Comparison of ENCODE assay signal across 8 cellular contexts in the genomic region with DNA sequence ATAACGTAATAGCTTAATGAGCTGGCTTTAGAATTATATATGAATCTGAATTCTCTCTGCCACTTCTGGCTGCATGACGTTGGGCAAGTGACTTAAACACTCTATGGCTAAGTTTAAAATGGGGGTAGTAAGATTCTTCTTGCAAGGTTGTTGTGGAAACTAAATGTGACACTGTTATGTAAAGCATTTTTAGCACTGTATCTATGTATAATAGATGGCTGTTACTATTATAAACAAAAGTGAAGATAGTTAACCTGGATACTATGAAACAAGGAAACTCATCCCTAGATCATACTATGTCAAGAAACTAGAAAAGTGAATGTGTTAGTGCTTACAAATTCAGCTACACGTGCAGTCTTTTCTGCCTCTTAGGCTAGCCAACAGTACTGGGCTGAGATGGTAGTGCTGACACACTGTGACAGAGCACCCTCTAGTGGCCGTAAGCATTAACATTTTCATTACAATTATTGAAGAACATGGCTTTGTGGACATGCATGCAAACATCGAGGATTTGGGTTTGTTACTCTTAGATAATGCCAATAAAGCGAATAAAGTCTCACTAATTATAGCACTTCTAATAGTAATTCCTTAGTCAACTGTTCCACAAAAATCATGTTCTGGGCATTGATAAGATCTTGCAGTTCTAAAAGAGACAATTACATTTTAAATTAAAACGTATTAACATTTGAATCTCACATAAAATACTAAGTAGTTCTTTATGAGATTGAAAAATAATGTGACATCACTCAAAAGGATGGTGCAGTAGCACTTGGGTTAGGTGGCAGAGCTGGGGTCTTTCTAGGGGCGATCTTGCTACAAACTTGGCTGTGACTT. TPM values are rescaled to one million over a fixed set of nuclear protein-coding genes. Genes with fewer than 3 reads are reported as not detected.
DNase-seq lines count a peak whose midpoint lies in the region; ATAC-seq and TF ChIP-seq lines count a peak whose summit lies in the region.

No MANE protein-coding gene starts in this region.

- no peaks in the 10 kb centered on the region for H4K20me1 ChIP-seq in OCI-LY3 (ENCODE audit: insufficient read depth, low read length)

- no peak overlapping the region for H3K4me2 ChIP-seq in OCI-LY3 (ENCODE audit: low read length)

- TF ChIP-seq CTCF in OCI-LY3 (IDR thresholded peaks at IDR 0.05; ENCODE audit: low read depth, low read length) (peak; percentile 73), fibroblast of pulmonary artery (IDR thresholded peaks at IDR 0.05; ENCODE audit: low read length, missing control alignments) (peak; percentile 77), neutrophil (IDR thresholded peaks at IDR 0.05) (peak; percentile 76), transverse colon (IDR thresholded peaks at IDR 0.05) (peak; percentile 74 to 85 (median 75))

- no peaks in the 10 kb centered on the region for H3K79me2 ChIP-seq in OCI-LY3 (ENCODE audit: low read length)

- WGBS in transverse colon (ENCODE audit: low coverage in 1 of 2), 2 donors: 37 to 41% methylated on average over 8 of the region's 8 CpGs

- peaks cover 2 to 3% of the 10 kb centered on the region in 2 donors for H3K36me3 Mint-ChIP-seq in activated T-cell treated with anti-CD3 and anti-CD28 coated beads, Interleukin-2, amount 50 U/mL, for 72 hours (ENCODE audit: insufficient read depth in 2 of 2)

- no peak overlapping the region for H3K27ac ChIP-seq in OCI-LY3 (ENCODE audit: low read length)
- H3K27ac ChIP-seq in neutrophil: no peak overlapping the region
- no peak overlapping the region for H3K27ac ChIP-seq in transverse colon

- no peak overlapping the region for H3K4me3 Mint-ChIP-seq in activated T-cell treated with anti-CD3 and anti-CD28 coated beads, Interleukin-2, amount 50 U/mL, for 72 hours

- peaks cover 25% of the 10 kb centered on the region for H3K4me1 Mint-ChIP-seq in activated T-cell treated with anti-CD3 and anti-CD28 coated beads, Interleukin-2, amount 50 U/mL, for 72 hours (ENCODE audit: low read depth)

- H3K9me3 ChIP-seq in OCI-LY3 (ENCODE audit: insufficient read depth, low read length) (no peaks in the 10 kb centered on the region), neutrophil (no peaks in the 10 kb centered on the region), transverse colon (no peaks in the 10 kb centered on the region)

- peak; percentile 77 for DNase-seq in EL
- DNase-seq in activated T-cell treated with anti-CD3 and anti-CD28 coated beads, Interleukin-2, amount 50 U/mL, for 72 hours: peak; percentile 56 to 62
- DNase-seq in fibroblast of pulmonary artery (ENCODE audit: low read depth): peak; percentile 91
- DNase-seq in transverse colon: peak; percentile 48

- in situ Hi-C loops in transverse colon (cut with MboI; ENCODE audit: low pct_ligation_motif_present in 1 of 4, low pct_unique_long_range_greater_than_20kb in 1 of 4, low sequenced_read_pairs in 3 of 4): loop anchor here in 3 of 4 donors (10.0 kb wide), 1 partner anchor 138 kb away; no protein-coding TSS in a partner anchor

- H3K4me1 ChIP-seq in OCI-LY3 (ENCODE audit: low read length) (no peaks in the 10 kb centered on the region), neutrophil (ENCODE audit: control insufficient read depth in 1 of 2, insufficient read depth in 1 of 2, low read depth in 1 of 2, low read length in 1 of 2) (peaks cover 10 to 17% of the 10 kb centered on the region in 2 experiments), transverse colon (peaks cover 0 to 4% (median 0%) of the 10 kb centered on the region in 4 donors)

- H3K27me3 Mint-ChIP-seq in activated T-cell treated with anti-CD3 and anti-CD28 coated beads, Interleukin-2, amount 50 U/mL, for 72 hours (ENCODE audit: low read depth): no peaks in the 10 kb centered on the region

- H3K9me3 Mint-ChIP-seq in activated T-cell treated with anti-CD3 and anti-CD28 coated beads, Interleukin-2, amount 50 U/mL, for 72 hours: no peaks in the 10 kb centered on the region

- H3K9ac ChIP-seq in OCI-LY3 (ENCODE audit: low read length): no peak overlapping the region

- ATAC-seq in GM21619 (IDR thresholded peaks at IDR 0.05; ENCODE audit: unreplicated experiment): peak; percentile 92
- ATAC-seq in activated T-cell treated with anti-CD3 and anti-CD28 coated beads, Interleukin-2, amount 50 U/mL, for 72 hours (replicated peaks in 1 of 2): peak; percentile 82 to 91

- H3K4me3 ChIP-seq in OCI-LY3 (ENCODE audit: low read length): no peak overlapping the region
- H3K4me3 ChIP-seq in fibroblast of pulmonary artery (replicated peaks; ENCODE audit: low read depth, low read length): no peak overlapping the region
- H3K4me3 ChIP-seq in neutrophil (ENCODE audit: low read depth in 1 of 2, low read length in 1 of 2): no peak overlapping the region
- no peak overlapping the region for H3K4me3 ChIP-seq in transverse colon

- TF ChIP-seq POLR2A in transverse colon (IDR thresholded peaks at IDR 0.05): no peak

- no peak for TF ChIP-seq EP300 in Ishikawa (IDR thresholded peaks at IDR 0.05; ENCODE audit: borderline replicate concordance)
- no peak for TF ChIP-seq EP300 in transverse colon (IDR thresholded peaks at IDR 0.05; ENCODE audit: low read depth)

- no peaks in the 10 kb centered on the region for H3K27me3 ChIP-seq in OCI-LY3 (ENCODE audit: low read depth, low read length)
- no peaks in the 10 kb centered on the region for H3K27me3 ChIP-seq in neutrophil
- no peaks in the 10 kb centered on the region for H3K27me3 ChIP-seq in transverse colon

- intact Hi-C loops in transverse colon (cut with DNase I; ENCODE audit: low total_unique reads): loop anchor here (2.0 kb wide), 1 partner anchor 136 kb away; no protein-coding TSS in a partner anchor

- peaks cover 5% of the 10 kb centered on the region for H3K36me3 ChIP-seq in OCI-LY3 (replicated peaks; ENCODE audit: low read depth, low read length)
- H3K36me3 ChIP-seq in neutrophil: peaks cover 13% of the 10 kb centered on the region
- H3K36me3 ChIP-seq in transverse colon: peaks cover 0 to 14% (median 4%) of the 10 kb centered on the region in 4 donors

- H2AFZ ChIP-seq in OCI-LY3 (ENCODE audit: low read depth, low read length): no peak overlapping the region

- TF ChIP-seq RAD21 in Ishikawa (IDR thresholded peaks at IDR 0.05; ENCODE audit: low read depth): peak; percentile 98

- H3K27ac Mint-ChIP-seq in activated T-cell treated with anti-CD3 and anti-CD28 coated beads, Interleukin-2, amount 50 U/mL, for 72 hours: peak overlapping the region; percentile 57

TF ChIP-seq in Ishikawa, 13 proteins besides CTCF, POLR2A, EP300 and RAD21:
- TF ChIP-seq, protein P1, sequence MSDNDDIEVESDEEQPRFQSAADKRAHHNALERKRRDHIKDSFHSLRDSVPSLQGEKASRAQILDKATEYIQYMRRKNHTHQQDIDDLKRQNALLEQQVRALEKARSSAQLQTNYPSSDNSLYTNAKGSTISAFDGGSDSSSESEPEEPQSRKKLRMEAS (IDR thresholded peaks at IDR 0.05): peak; percentile 54; the same call in 1 of the 2 replicates
- no peak for TF ChIP-seq CEBPB (IDR thresholded peaks at IDR 0.05)
TF ChIP-seq in Ishikawa: peak in this region for 1.

RNA-seq across cellular contexts. Expression of a gene that starts 47.3 kb away (rescaled TPM):
- total RNA-seq in activated T-cell treated with anti-CD3 and anti-CD28 coated beads, Interleukin-2, amount 50 U/mL, for 72 hours: 10 to 100 TPM; 41.4 to 51.4 TPM
- 10 to 100 TPM; 38.8 to 57.5 (median 56.2) TPM for total RNA-seq in transverse colon
